In genomic region chr2:124187948-124188347, GRCh38 we compare ENCODE assay signal across 22 cellular contexts.
"Had no signal": no experiment of that assay in that cellular context is flagged by ENCODE, and none has a peak within 500 bp of the region (broad histone marks: within the 10 kb centered on the region; RNA-seq: fewer than 3 reads in every experiment).

No MANE protein-coding gene starts in this region.

- ATAC-seq: heart left ventricle; psoas muscle; right lobe of liver; stimulated activated memory B cell treated with anti-CD40 and anti-IgM and Interleukin-4, amounts not matched to agents 10 μg/mL and 1 μg/mL and 100 μg/mL, for 72 hours had no signal

- H3K27ac Mint-ChIP-seq: naive B cell; nephron; stimulated activated memory B cell treated with anti-CD40 and anti-IgM and Interleukin-4, amounts not matched to agents 10 μg/mL and 1 μg/mL and 100 μg/mL, for 72 hours; stimulated activated naive CD8-positive, alpha-beta T cell treated with anti-CD3 and anti-CD28 coated beads, Interleukin-15, Interleukin-2, amounts not matched to agents 100 ng/mL and 50 ng/mL, for 24 hours had no signal

- H3K4me1 ChIP-seq: heart left ventricle, parathyroid adenoma, psoas muscle, right lobe of liver, spleen, tibial artery, upper lobe of left lung, uterus had no signal

- H3K9ac ChIP-seq: parathyroid adenoma had no signal

- H3K36me3 Mint-ChIP-seq: naive B cell; stimulated activated memory B cell treated with anti-CD40 and anti-IgM and Interleukin-4, amounts not matched to agents 10 μg/mL and 1 μg/mL and 100 μg/mL, for 72 hours had no signal

- H3K4me3 Mint-ChIP-seq: naive B cell; nephron; stimulated activated memory B cell treated with anti-CD40 and anti-IgM and Interleukin-4, amounts not matched to agents 10 μg/mL and 1 μg/mL and 100 μg/mL, for 72 hours; stimulated activated naive CD8-positive, alpha-beta T cell treated with anti-CD3 and anti-CD28 coated beads, Interleukin-15, Interleukin-2, amounts not matched to agents 100 ng/mL and 50 ng/mL, for 24 hours had no signal

- H3K27me3 Mint-ChIP-seq: naive B cell; stimulated activated memory B cell treated with anti-CD40 and anti-IgM and Interleukin-4, amounts not matched to agents 10 μg/mL and 1 μg/mL and 100 μg/mL, for 72 hours; stimulated activated naive CD8-positive, alpha-beta T cell treated with anti-CD3 and anti-CD28 coated beads, Interleukin-15, Interleukin-2, amounts not matched to agents 100 ng/mL and 50 ng/mL, for 24 hours had no signal

- H3K4me1 Mint-ChIP-seq: naive B cell; nephron; stimulated activated memory B cell treated with anti-CD40 and anti-IgM and Interleukin-4, amounts not matched to agents 10 μg/mL and 1 μg/mL and 100 μg/mL, for 72 hours had no signal

- H3K9me3 ChIP-seq: heart left ventricle, psoas muscle, right lobe of liver, spleen, tibial artery, upper lobe of left lung, uterus had no signal

- H3K27ac ChIP-seq: dorsolateral prefrontal cortex, heart left ventricle, parathyroid adenoma, psoas muscle, right lobe of liver, spleen, tibial artery, upper lobe of left lung, uterus had no signal

- H3K4me3 ChIP-seq: dorsolateral prefrontal cortex, heart left ventricle, psoas muscle, right lobe of liver, spleen, tibial artery, upper lobe of left lung, uterus had no signal

- H3K79me2 ChIP-seq: parathyroid adenoma had no signal

- H2AFZ ChIP-seq: parathyroid adenoma had no signal

- H3K36me3 ChIP-seq: heart left ventricle, right lobe of liver, spleen, tibial artery, upper lobe of left lung, uterus had no signal

- DNase-seq: cortex of kidney; dorsolateral prefrontal cortex; effector CD8-positive, alpha-beta T cell; heart left ventricle; hippocampal formation; kidney glomerular epithelial cell; mesendoderm; naive B cell; psoas muscle; retina; right lobe of liver; spleen; stimulated activated CD4-positive, alpha-beta T cell treated with anti-CD3 and anti-CD28 coated beads, Interleukin-15, amount 100 ng/mL, for 24 hours; stimulated activated CD4-positive, alpha-beta T cell treated with anti-CD3 and anti-CD28 coated beads, Interleukin-1b, Interleukin-23, amount 100 ng/mL, for 48 hours; stimulated activated CD4-positive, alpha-beta T cell treated with anti-CD3 and anti-CD28 coated beads, Interleukin-4, amount 100 ng/mL, for 24 hours; tibial artery; upper lobe of left lung; uterus had no signal

- H3K9me3 Mint-ChIP-seq: nephron had no signal

- H3K27me3 ChIP-seq: dorsolateral prefrontal cortex, heart left ventricle, right lobe of liver, spleen, tibial artery, upper lobe of left lung, uterus had no signal
